ENCODE assay signal across 1 cellular context in genomic region chr3:27368831-27369607, GRCh38.
TF ChIP-seq lines count a peak whose summit lies in the region.

Gene NEK10, minus strand, starts transcription at chr3:27369383. Its CDS starts 16,501 bp downstream, at chr3:27352882.

TF ChIP-seq in HepG2, 621 proteins besides CTCF, POLR2A, EP300 and RAD21 (continued from another document and continues in another):
- TF ChIP-seq E2F1 (CRISPR knock-in tag; IDR thresholded peaks at IDR 0.05) (no peak), TRIM22 (IDR thresholded peaks at IDR 0.05) (no peak), ZBTB39 (CRISPR knock-in tag; IDR thresholded peaks at IDR 0.05) (no peak), ZBTB10 (CRISPR knock-in tag; IDR thresholded peaks at IDR 0.05; ENCODE audit: borderline replicate concordance) (no peak), IRX3 (CRISPR knock-in tag; IDR thresholded peaks at IDR 0.05; ENCODE audit: borderline replicate concordance, low read depth) (no peak), ZNF597 (CRISPR knock-in tag; IDR thresholded peaks at IDR 0.05) (no peak), JUNB (CRISPR knock-in tag; IDR thresholded peaks at IDR 0.05; ENCODE audit: borderline replicate concordance) (no peak), ZNF296 (CRISPR knock-in tag; conservative IDR thresholded peaks at IDR 0.05) (no peak), STAG1 (CRISPR knock-in tag; IDR thresholded peaks at IDR 0.05) (no peak), PITX1 (CRISPR knock-in tag; IDR thresholded peaks at IDR 0.05) (0 out of 2 replicates have a peak, but pooled peaks have one; percentile 43), ZBTB46 (CRISPR knock-in tag; IDR thresholded peaks at IDR 0.05; ENCODE audit: borderline replicate concordance) (no peak), ZNF773 (CRISPR knock-in tag; IDR thresholded peaks at IDR 0.05; ENCODE audit: borderline replicate concordance) (no peak), RORA (CRISPR knock-in tag; IDR thresholded peaks at IDR 0.05) (no peak), TFDP2 (CRISPR knock-in tag; IDR thresholded peaks at IDR 0.05) (peak; percentile 76), ZBTB37 (CRISPR knock-in tag; IDR thresholded peaks at IDR 0.05) (no peak), YEATS2 (CRISPR knock-in tag; IDR thresholded peaks at IDR 0.05; ENCODE audit: borderline replicate concordance) (peak; percentile 69; the same call in 1 of the 2 replicates), GFI1 (CRISPR knock-in tag; IDR thresholded peaks at IDR 0.05; ENCODE audit: borderline replicate concordance) (peak; percentile 7; the same call in 1 of the 2 replicates), ZNF567 (CRISPR knock-in tag; IDR thresholded peaks at IDR 0.05; ENCODE audit: borderline replicate concordance) (no peak), SRY (CRISPR knock-in tag; IDR thresholded peaks at IDR 0.05) (no peak), ZNF619 (CRISPR knock-in tag; IDR thresholded peaks at IDR 0.05) (no peak), ZNF281 (CRISPR knock-in tag; IDR thresholded peaks at IDR 0.05; ENCODE audit: borderline replicate concordance) (no peak), ZNF704 (CRISPR knock-in tag; IDR thresholded peaks at IDR 0.05; ENCODE audit: borderline replicate concordance) (no peak), ZNF660 (CRISPR knock-in tag; IDR thresholded peaks at IDR 0.05; ENCODE audit: borderline replicate concordance, low read depth) (no peak), ZNF274 (CRISPR knock-in tag; IDR thresholded peaks at IDR 0.05) (0 out of 2 replicates have a peak, but pooled peaks have one; percentile 1), NBN (conservative IDR thresholded peaks at IDR 0.05) (no peak), EZH2 (conservative IDR thresholded peaks at IDR 0.05; ENCODE audit: low read depth, low read length) (no peak), NR0B2 (CRISPR knock-in tag; IDR thresholded peaks at IDR 0.05) (0 out of 2 replicates have a peak, but pooled peaks have one; percentile 49), YY1 (IDR thresholded peaks at IDR 0.05; ENCODE audit: insufficient read depth, insufficient replicate concordance, low read depth, low read length) (peak; percentile 62), ZNF552 (CRISPR knock-in tag; IDR thresholded peaks at IDR 0.05; ENCODE audit: borderline replicate concordance) (no peak), ZNF432 (CRISPR knock-in tag; IDR thresholded peaks at IDR 0.05; ENCODE audit: borderline replicate concordance) (no peak), DDIT3 (CRISPR knock-in tag; IDR thresholded peaks at IDR 0.05) (no peak), NFE2 (CRISPR knock-in tag; IDR thresholded peaks at IDR 0.05) (no peak), ZBTB42 (CRISPR knock-in tag; IDR thresholded peaks at IDR 0.05) (no peak), HOXA9 (CRISPR knock-in tag; IDR thresholded peaks at IDR 0.05; ENCODE audit: borderline replicate concordance) (no peak), TGIF2 (CRISPR knock-in tag; IDR thresholded peaks at IDR 0.05) (peak; percentile 81; the same call in 1 of the 2 replicates), POGK (CRISPR knock-in tag; conservative IDR thresholded peaks at IDR 0.05) (peak; percentile 85)
